Comparison of ENCODE assay signal across 27 cellular contexts in genomic region chr1:214398490-214398889, GRCh38.
"Had no signal": no experiment of that assay in that cellular context is flagged by ENCODE, and none has a peak within 500 bp of the region (broad histone marks: within the 10 kb centered on the region; RNA-seq: fewer than 3 reads in every experiment).

No MANE protein-coding gene starts in this region.

- H3K4me1 ChIP-seq: colonic mucosa, esophagus squamous epithelium, left lung, lower lobe of right lung had no signal

- DNase-seq: colonic mucosa; cortex of kidney; effector CD8-positive, alpha-beta T cell; effector memory CD8-positive, alpha-beta T cell; endodermal cell; erythroblast; esophagus squamous epithelium; foreskin fibroblast; foreskin melanocyte; gastrocnemius medialis; glutamatergic neuron; head of caudate nucleus; heart right ventricle; hippocampal formation; left cardiac atrium; left lung; left ventricle myocardium superior; lower lobe of right lung; mesendoderm; midbrain; naive thymus-derived CD4-positive, alpha-beta T cell had no signal

- H3K9me3 ChIP-seq: colonic mucosa, esophagus squamous epithelium, gastrocnemius medialis, heart right ventricle, left lung, lower lobe of right lung had no signal

- H3K36me3 ChIP-seq: colonic mucosa had no signal

- ATAC-seq: effector memory CD8-positive, alpha-beta T cell; esophagus mucosa; gastrocnemius medialis; heart right ventricle; left cardiac atrium; left lung; left ventricle myocardium superior; lower lobe of right lung; naive thymus-derived CD4-positive, alpha-beta T cell had no signal

- H3K27ac ChIP-seq: colonic mucosa, epithelial cell of prostate, esophagus squamous epithelium, gastrocnemius medialis, heart right ventricle, left lung, lower lobe of right lung had no signal

- H3K9me3 Mint-ChIP-seq: dendritic cell treated with granulocyte-macrophage colony-stimulating factor and Interleukin-4, amounts not matched to agents 40 ng/mL and 50 ng/mL, for 4 days; effector memory CD8-positive, alpha-beta T cell; endodermal cell had no signal

- FAIRE-seq: endometrium, islet of Langerhans, keratinocyte had no signal

- H3K4me3 Mint-ChIP-seq: dendritic cell treated with granulocyte-macrophage colony-stimulating factor and Interleukin-4, amounts not matched to agents 40 ng/mL and 50 ng/mL, for 4 days; effector memory CD8-positive, alpha-beta T cell; endodermal cell had no signal

- H3K4me3 ChIP-seq: colonic mucosa, esophagus squamous epithelium, gastrocnemius medialis, heart right ventricle, left lung, lower lobe of right lung had no signal

- H3K27me3 Mint-ChIP-seq: dendritic cell treated with granulocyte-macrophage colony-stimulating factor and Interleukin-4, amounts not matched to agents 40 ng/mL and 50 ng/mL, for 4 days had no signal

- H3K27ac Mint-ChIP-seq: dendritic cell treated with granulocyte-macrophage colony-stimulating factor and Interleukin-4, amounts not matched to agents 40 ng/mL and 50 ng/mL, for 4 days; effector memory CD8-positive, alpha-beta T cell; endodermal cell had no signal

- H3K27me3 ChIP-seq: colonic mucosa, esophagus squamous epithelium, gastrocnemius medialis, heart right ventricle, left lung had no signal
